In genomic region chr12:5944688-5945070, GRCh38 we compare ENCODE assay signal across 9 cellular contexts. TPM values are rescaled to one million over a fixed set of nuclear protein-coding genes. Genes with fewer than 3 reads are reported as not detected.
DNase-seq lines count a peak whose midpoint lies in the region; ATAC-seq and TF ChIP-seq lines count a peak whose summit lies in the region.
"Had no signal": no experiment of that assay in that cellular context is flagged by ENCODE, and none has a peak within 500 bp of the region (broad histone marks: within the 10 kb centered on the region; RNA-seq: fewer than 3 reads in every experiment).

No MANE protein-coding gene starts in this region.

- BruUV-seq in IMR-90 (replicated peaks; lab: Mats Ljungman, UMichigan), result no TSS peak

- ATAC-seq in IMR-90 (ENCODE audit: low read depth), result peak; percentile 13; the same call in 1 of the 2 replicates
- no peak for ATAC-seq in activated naive CD8-positive, alpha-beta T cell treated with anti-CD3 and anti-CD28 coated beads, Interleukin-2, amount 50 U/mL, for 24 hours
- ATAC-seq in naive thymus-derived CD8-positive, alpha-beta T cell, result no peak
- ATAC-seq: activated CD8-positive, alpha-beta memory T cell treated with anti-CD3 and anti-CD28 coated beads, Interleukin-2, amount 10 ng/mL, durations not matched to agents 7 days and 5 days had no signal

- H3K4me3 Mint-ChIP-seq in activated naive CD8-positive, alpha-beta T cell treated with anti-CD3 and anti-CD28 coated beads, Interleukin-2, amount 50 U/mL, for 24 hours, result no peak overlapping the region
- peak overlapping the region in 1 of 10 donors; percentile 14 for H3K4me3 Mint-ChIP-seq in naive thymus-derived CD8-positive, alpha-beta T cell
- H3K4me3 Mint-ChIP-seq: activated CD8-positive, alpha-beta memory T cell treated with anti-CD3 and anti-CD28 coated beads, Interleukin-2, amount 10 ng/mL, durations not matched to agents 7 days and 5 days; memory B cell had no signal

- no peak overlapping the region for H2BK120ac ChIP-seq in IMR-90 (ENCODE audit: low read depth, low read length)

- H3K4me1 Mint-ChIP-seq in activated naive CD8-positive, alpha-beta T cell treated with anti-CD3 and anti-CD28 coated beads, Interleukin-2, amount 50 U/mL, for 24 hours, result peaks cover 2% of the 10 kb centered on the region
- H3K4me1 Mint-ChIP-seq in naive thymus-derived CD8-positive, alpha-beta T cell, result peaks cover 0 to 5% (median 3%) of the 10 kb centered on the region in 4 donors

- POLR2A ChIA-PET in IMR-90 (lab: Charles Lee; ENCODE audit: unreplicated experiment), result no interaction called here
- POLR2A ChIA-PET in naive thymus-derived CD8-positive, alpha-beta T cell (lab: Charles Lee), result no interaction called here

- no peak overlapping the region for H3K9ac ChIP-seq in IMR-90 (ENCODE audit: low read depth, low read length)

- dilution Hi-C loops in IMR-90 (cut with HindIII; ENCODE audit: low sequenced_read_pairs, unreplicated experiment), result no loop called here

- peaks cover 65% of the 10 kb centered on the region for H3K27me3 Mint-ChIP-seq in activated naive CD8-positive, alpha-beta T cell treated with anti-CD3 and anti-CD28 coated beads, Interleukin-2, amount 50 U/mL, for 24 hours
- peaks cover 47 to 95% (median 73%) of the 10 kb centered on the region in 5 donors for H3K27me3 Mint-ChIP-seq in naive thymus-derived CD8-positive, alpha-beta T cell

- no peak for DNase-seq in IMR-90
- no peak for DNase-seq in breast epithelium (ENCODE audit: low spot score in 2 of 2)
- peak; percentile 39 for DNase-seq in left kidney (ENCODE audit: low read depth, low spot score)
- DNase-seq in thyroid gland, result no peak
- DNase-seq in activated naive CD8-positive, alpha-beta T cell treated with anti-CD3 and anti-CD28 coated beads, Interleukin-2, amount 50 U/mL, for 24 hours, result no peak
- no peak for DNase-seq in naive thymus-derived CD8-positive, alpha-beta T cell
- no peak for DNase-seq in NCI-H1694 treated with DMSO at 0.1 percent for 48 hours (lab: John Stamatoyannopoulos, UW)
- DNase-seq: activated CD8-positive, alpha-beta memory T cell treated with anti-CD3 and anti-CD28 coated beads, Interleukin-2, amount 10 ng/mL, durations not matched to agents 7 days and 5 days had no signal

- H2AK5ac ChIP-seq in IMR-90 (ENCODE audit: low read depth, low read length), result no peak overlapping the region

- H3K4me1 ChIP-seq in IMR-90 (ENCODE audit: control insufficient read depth, insufficient read depth, low read length), result 0 out of 2 replicates have a peak, but pooled peaks cover 2% of the 10 kb centered on the region
- peaks cover 0 to 6% of the 10 kb centered on the region in 2 donors for H3K4me1 ChIP-seq in breast epithelium
- H3K4me1 ChIP-seq in thyroid gland, result peaks cover 5 to 13% of the 10 kb centered on the region in 2 donors

- H3K23ac ChIP-seq in IMR-90 (ENCODE audit: low read depth, low read length), result no peak overlapping the region

- no peaks in the 10 kb centered on the region for H3K9me3 Mint-ChIP-seq in activated naive CD8-positive, alpha-beta T cell treated with anti-CD3 and anti-CD28 coated beads, Interleukin-2, amount 50 U/mL, for 24 hours
- H3K9me3 Mint-ChIP-seq in naive thymus-derived CD8-positive, alpha-beta T cell, result no peaks in the 10 kb centered on the region
- H3K9me3 Mint-ChIP-seq: memory B cell had no signal

- H3K27ac ChIP-seq in IMR-90 (ENCODE audit: insufficient read depth, low read length) (no peak overlapping the region), breast epithelium (no peak overlapping the region), thyroid gland (no peak overlapping the region)

- H3K4ac ChIP-seq in IMR-90 (ENCODE audit: low read depth, low read length), result no peak overlapping the region

- no peak overlapping the region for H2BK5ac ChIP-seq in IMR-90 (ENCODE audit: low read depth, low read length, poor library complexity, severe bottlenecking)

- H3K79me1 ChIP-seq in IMR-90 (ENCODE audit: low read depth in 1 of 2, low read length in 2 of 2), result no peaks in the 10 kb centered on the region

- no peaks in the 10 kb centered on the region for H3K36me3 Mint-ChIP-seq in activated naive CD8-positive, alpha-beta T cell treated with anti-CD3 and anti-CD28 coated beads, Interleukin-2, amount 50 U/mL, for 24 hours (ENCODE audit: low read depth)
- no peaks in the 10 kb centered on the region for H3K36me3 Mint-ChIP-seq in naive thymus-derived CD8-positive, alpha-beta T cell
- H3K36me3 Mint-ChIP-seq: activated CD8-positive, alpha-beta memory T cell treated with anti-CD3 and anti-CD28 coated beads, Interleukin-2, amount 10 ng/mL, durations not matched to agents 7 days and 5 days; memory B cell had no signal

- in situ Hi-C loops in IMR-90 (cut with MboI; ENCODE audit: low sequenced_read_pairs), result no loop called here

- H3K56ac ChIP-seq in IMR-90 (ENCODE audit: extremely low read depth, insufficient read depth, low read length), result no peak overlapping the region

- TF ChIP-seq CTCF in IMR-90 (conservative IDR thresholded peaks at IDR 0.05; ENCODE audit: low read depth, low read length), result no peak
- no peak for TF ChIP-seq CTCF in breast epithelium (IDR thresholded peaks at IDR 0.05)
- no peak for TF ChIP-seq CTCF in thyroid gland (IDR thresholded peaks at IDR 0.05)

- CTCF ChIA-PET in IMR-90 (lab: Yijun Ruan, JAX), result no interaction called here

- H3K36me3 ChIP-seq in IMR-90 (ENCODE audit: control insufficient read depth, insufficient read depth, low read length), result no peaks in the 10 kb centered on the region
- H3K36me3 ChIP-seq in breast epithelium, result no peaks in the 10 kb centered on the region
- H3K36me3 ChIP-seq in thyroid gland, result no peaks in the 10 kb centered on the region

- peak overlapping the region; percentile 74 for H2AFZ ChIP-seq in IMR-90 (replicated peaks; ENCODE audit: low read length, poor library complexity)

- H3K4me3 ChIP-seq in IMR-90 (ENCODE audit: insufficient read depth, low read depth, low read length), result peak overlapping the region; percentile 48
- H3K4me3 ChIP-seq in breast epithelium, result peak overlapping the region; percentile 36 to 74 (median 49)
- H3K4me3 ChIP-seq in thyroid gland (replicated peaks in 1 of 3), result peak overlapping the region in 2 of 3 donors; percentile 15 to 16

- H4K8ac ChIP-seq in IMR-90 (ENCODE audit: low read depth in 2 of 2, low read length in 2 of 2), result no peak overlapping the region

- H4K91ac ChIP-seq in IMR-90 (ENCODE audit: insufficient read depth, low read depth, low read length), result no peak overlapping the region

- H3K9me3 ChIP-seq in IMR-90 (ENCODE audit: control insufficient read depth, insufficient read depth, low read length) (no peaks in the 10 kb centered on the region; the same call in none of the 2 replicates), breast epithelium (no peaks in the 10 kb centered on the region), thyroid gland (no peaks in the 10 kb centered on the region)

- no peak overlapping the region for H3K18ac ChIP-seq in IMR-90 (ENCODE audit: low read depth, low read length)

- H2BK15ac ChIP-seq in IMR-90 (ENCODE audit: low read depth, low read length), result no peak overlapping the region

- H2BK20ac ChIP-seq in IMR-90 (ENCODE audit: low read depth, low read length), result no peak overlapping the region

- TF ChIP-seq RAD21 in IMR-90 (IDR thresholded peaks at IDR 0.05; ENCODE audit: low read length), result no peak

- no peak overlapping the region for H2AK9ac ChIP-seq in IMR-90 (replicated peaks; ENCODE audit: low read depth, low read length, poor library complexity)

- peak overlapping the region; percentile 79 for H3K4me2 ChIP-seq in IMR-90 (ENCODE audit: low read depth, low read length)

- no peak overlapping the region for H3K27ac Mint-ChIP-seq in activated naive CD8-positive, alpha-beta T cell treated with anti-CD3 and anti-CD28 coated beads, Interleukin-2, amount 50 U/mL, for 24 hours
- H3K27ac Mint-ChIP-seq in naive thymus-derived CD8-positive, alpha-beta T cell, result no peak overlapping the region
- H3K27ac Mint-ChIP-seq: activated CD8-positive, alpha-beta memory T cell treated with anti-CD3 and anti-CD28 coated beads, Interleukin-2, amount 10 ng/mL, durations not matched to agents 7 days and 5 days; memory B cell had no signal

- no peak overlapping the region for H3K14ac ChIP-seq in IMR-90 (replicated peaks; ENCODE audit: low read depth, low read length)

- H3K27me3 ChIP-seq in IMR-90 (ENCODE audit: control insufficient read depth, insufficient read depth, low read length), result peaks cover 48% of the 10 kb centered on the region
- peaks cover 0 to 14% of the 10 kb centered on the region in 2 donors for H3K27me3 ChIP-seq in breast epithelium
- H3K27me3 ChIP-seq in thyroid gland, result no peaks in the 10 kb centered on the region

- whole genome bisulfite sequencing in IMR-90 (ENCODE audit: extremely low coverage in 2 of 2, insufficient read length in 1 of 2), 2 experiments, result 8% methylated on average over 10 of the region's 12 CpGs; no CpG with 5 or more reads in 1 of the 2 experiments
- 13 to 22% methylated on average over 12 of the region's 12 CpGs for WGBS in thyroid gland, 2 donors

- H4K20me1 ChIP-seq in IMR-90 (ENCODE audit: insufficient read depth, low read length), result no peaks in the 10 kb centered on the region

- intact Hi-C loops in IMR-90 (cut with micrococcal nuclease) (no loop called here), breast epithelium (cut with DNase I; ENCODE audit: low total_unique reads) (no loop called here), thyroid gland (cut with DNase I) (no loop called here)

- TF ChIP-seq POLR2A in IMR-90 (IDR thresholded peaks at IDR 0.05; ENCODE audit: low read depth, low read length) (no peak), breast epithelium (IDR thresholded peaks at IDR 0.05) (no peak), thyroid gland (IDR thresholded peaks at IDR 0.05) (no peak)

- H4K5ac ChIP-seq in IMR-90 (ENCODE audit: low read depth, low read length), result no peak overlapping the region

- 0 out of 2 replicates have a peak, but pooled peaks cover 2% of the 10 kb centered on the region for H3K9me1 ChIP-seq in IMR-90 (ENCODE audit: insufficient read depth, low read length)

TF ChIP-seq in IMR-90, 13 proteins besides CTCF, POLR2A, EP300 and RAD21 (continues in another document):
- TF ChIP-seq MXI1 (IDR thresholded peaks at IDR 0.05; ENCODE audit: borderline replicate concordance, low read depth, low read length) (no peak), BHLHE40 (IDR thresholded peaks at IDR 0.05; ENCODE audit: low read depth, low read length) (no peak), MAZ (IDR thresholded peaks at IDR 0.05; ENCODE audit: borderline replicate concordance, low read depth, low read length) (no peak), RCOR1 (IDR thresholded peaks at IDR 0.05; ENCODE audit: insufficient replicate concordance, low read length) (no peak), MAFK (IDR thresholded peaks at IDR 0.05; ENCODE audit: low read depth, low read length) (no peak)

RNA-seq across cellular contexts. Expression of gene ANO2, which starts 0.4 kb away (rescaled TPM):
- total RNA-seq in IMR-90 (2012; rRNA removed) (0.28 TPM in 1 of 2 replicates, not detected in the other), breast epithelium (10 to 100 TPM in 2 of 3 donors, 1 to 10 TPM in 1; 5.0 to 33.1 (median 16.8) TPM), thyroid gland (1 to 10 TPM in 3 of 4 donors, under 1 TPM in 1; 0.78 to 7.0 (median 2.2) TPM)
- polyA plus RNA-seq in IMR-90 (2012; rRNA removed), result 0.22 TPM in 1 of 2 replicates, not detected in the other
- 0.12 and 0.26 TPM in 2 replicates for polyA plus RNA-seq in IMR-90 (2012; cell fraction: cytosol; rRNA removed)
- 0.11 TPM in 1 of 2 replicates, not detected in the other for polyA plus RNA-seq in IMR-90 (2012; cell fraction: nucleus; rRNA removed; ENCODE audit: low replicate concordance)
- not detected for total RNA-seq in naive thymus-derived CD8-positive, alpha-beta T cell
- polyA plus RNA-seq in naive thymus-derived CD8-positive, alpha-beta T cell, result not detected
- total RNA-seq: activated CD8-positive, alpha-beta memory T cell treated with anti-CD3 and anti-CD28 coated beads, Interleukin-2, amount 10 ng/mL, durations not matched to agents 7 days and 5 days had no signal
